In the genomic region with DNA sequence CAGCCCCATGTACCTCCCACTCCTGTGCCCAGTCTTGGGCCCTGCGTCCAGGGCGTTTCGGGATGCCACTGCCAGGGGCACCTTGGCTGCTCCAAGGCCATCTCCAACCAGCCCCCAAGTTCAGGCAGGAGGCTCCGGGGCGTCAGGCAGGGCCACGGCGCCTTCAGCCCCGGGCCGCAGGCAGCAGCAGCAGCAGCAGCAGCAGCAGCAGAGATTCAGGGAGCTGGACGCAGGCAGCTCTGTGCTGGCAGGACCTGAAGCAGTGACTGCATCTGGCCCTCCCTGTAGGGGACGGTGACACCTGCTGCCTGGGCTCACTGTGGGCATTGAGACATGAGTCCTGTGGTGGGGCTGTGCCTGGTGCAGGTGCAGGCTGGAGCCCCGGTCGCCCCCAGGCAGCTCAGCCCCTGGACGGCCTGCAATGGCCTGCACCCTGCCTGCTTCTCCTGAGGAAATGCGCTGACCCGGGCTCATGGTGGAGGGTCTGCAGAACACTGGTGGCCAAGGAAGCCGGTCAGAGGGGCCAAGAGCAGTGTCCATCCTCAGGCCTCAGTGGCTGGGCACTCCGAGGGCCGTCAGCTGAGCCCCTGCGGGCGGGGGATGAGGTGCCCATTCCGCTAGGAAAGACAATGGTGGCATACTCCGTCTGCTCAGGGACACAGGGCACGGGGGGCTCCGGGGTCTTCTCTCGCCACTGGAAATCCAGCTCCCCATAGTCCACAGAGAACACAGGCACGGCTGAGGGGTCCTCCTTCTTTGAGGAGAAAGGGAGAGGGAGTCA, we compare ENCODE assay signal across 23 cellular contexts. TPM values are rescaled to one million over a fixed set of nuclear protein-coding genes. Genes with fewer than 3 reads are reported as not detected.
DNase-seq lines count a peak whose midpoint lies in the region; ATAC-seq and TF ChIP-seq lines count a peak whose summit lies in the region.
"Had no signal": no experiment of that assay in that cellular context is flagged by ENCODE, and none has a peak within 500 bp of the region (broad histone marks: within the 10 kb centered on the region; RNA-seq: fewer than 3 reads in every experiment).

No MANE protein-coding gene starts in this region.

- TF ChIP-seq EP300 in stomach (IDR thresholded peaks at IDR 0.05): no peak

- H3K9ac ChIP-seq in HCT116 (ENCODE audit: low read length) (no peak overlapping the region), MM.1S (ENCODE audit: low read length) (no peak overlapping the region)

- H3K27ac ChIP-seq in right atrium auricular region (no peak overlapping the region), HCT116 (ENCODE audit: low read depth, low read length) (no peak overlapping the region), stomach (no peak overlapping the region), MM.1S (ENCODE audit: low read length) (no peak overlapping the region)
- H3K27ac ChIP-seq: esophagus muscularis mucosa, VCaP had no signal

- no peak overlapping the region for H3K4me3 ChIP-seq in right atrium auricular region
- H3K4me3 ChIP-seq in HCT116 (replicated peaks in 1 of 2; ENCODE audit: low read depth in 1 of 2, low read length in 2 of 2): no peak overlapping the region
- no peak overlapping the region for H3K4me3 ChIP-seq in stomach
- no peak overlapping the region for H3K4me3 ChIP-seq in MM.1S (ENCODE audit: low read length)
- H3K4me3 ChIP-seq: esophagus muscularis mucosa had no signal

- H3K4me2 ChIP-seq in HCT116 (ENCODE audit: low read length) (no peak overlapping the region), MM.1S (ENCODE audit: low read depth, low read length) (no peak overlapping the region)

- H4K20me1 ChIP-seq in HCT116 (ENCODE audit: insufficient read depth): no peaks in the 10 kb centered on the region
- H4K20me1 ChIP-seq in MM.1S (ENCODE audit: insufficient read depth, low read length): no peaks in the 10 kb centered on the region

- peak; percentile 36 for DNase-seq in Right ventricle myocardium superior
- DNase-seq in right atrium auricular region (ENCODE audit: low spot score): no peak
- no peak for DNase-seq in HCT116 (ENCODE audit: low read depth, low spot score)
- peak; percentile 38 for DNase-seq in iPS-NIHi11 (ENCODE audit: low spot score)
- peak; percentile 21 for DNase-seq in stomach
- no peak for DNase-seq in MM.1S
- no peak for DNase-seq in stimulated activated naive CD4-positive, alpha-beta T cell (lab: John Stamatoyannopoulos, UW)
- DNase-seq: activated effector memory CD4-positive, alpha-beta T cell treated with Interleukin-2 at 50 U/mL for 16 hours; amygdala; central memory CD4-positive, alpha-beta T cell; DMS79; effector CD4-positive, alpha-beta T cell; GOT3; mammary epithelial cell; T-helper 1 cell; trophoblast cell had no signal

- no peaks in the 10 kb centered on the region for H3F3A ChIP-seq in MM.1S (ENCODE audit: insufficient read depth, low read length)

- ATAC-seq in Right ventricle myocardium superior (ENCODE audit: poor library complexity): no peak
- ATAC-seq in HCT116: 0 out of 2 replicates have a peak, but pooled peaks have one; percentile 24
- ATAC-seq in GM21360 (IDR thresholded peaks at IDR 0.05; ENCODE audit: unreplicated experiment): no peak
- ATAC-seq: CD8-positive, alpha-beta T cell had no signal

- peaks cover 0 to 20% of the 10 kb centered on the region in 2 donors for H3K4me1 ChIP-seq in right atrium auricular region
- no peaks in the 10 kb centered on the region for H3K4me1 ChIP-seq in HCT116 (ENCODE audit: control insufficient read depth in 1 of 2, insufficient read depth in 2 of 2, low read length in 2 of 2)
- H3K4me1 ChIP-seq in stomach: peaks cover 0 to 13% (median 4%) of the 10 kb centered on the region in 4 donors
- no peaks in the 10 kb centered on the region for H3K4me1 ChIP-seq in MM.1S (ENCODE audit: low read length)

- BruUV-seq in HCT116 (replicated peaks; lab: Mats Ljungman, UMichigan): no TSS peak

- TF ChIP-seq POLR2A in HCT116 (IDR thresholded peaks at IDR 0.05; ENCODE audit: borderline replicate concordance, extremely low read depth, insufficient read depth, insufficient read length) (no peak), stomach (IDR thresholded peaks at IDR 0.05) (no peak)

- intact Hi-C loops in Right ventricle myocardium superior (cut with DNase I) (no loop called here), HCT116 (cut with micrococcal nuclease) (no loop called here), stomach (cut with DNase I; ENCODE audit: low total_unique reads) (no loop called here)

- H3K9me3 ChIP-seq in right atrium auricular region: no peaks in the 10 kb centered on the region
- no peaks in the 10 kb centered on the region for H3K9me3 ChIP-seq in HCT116 (ENCODE audit: control insufficient read depth in 1 of 2, insufficient read depth in 1 of 2, low read depth in 1 of 2, low read length in 2 of 2)
- no peaks in the 10 kb centered on the region for H3K9me3 ChIP-seq in stomach
- no peaks in the 10 kb centered on the region for H3K9me3 ChIP-seq in MM.1S (replicated peaks; ENCODE audit: insufficient read depth, low read length)
- H3K9me3 ChIP-seq: esophagus muscularis mucosa had no signal

- TF ChIP-seq CTCF in right atrium auricular region (IDR thresholded peaks at IDR 0.05): no peak
- no peak for TF ChIP-seq CTCF in HCT116 (IDR thresholded peaks at IDR 0.05 in 2 of 3, conservative IDR thresholded peaks at IDR 0.05 in 1 of 3; ENCODE audit: borderline replicate concordance in 1 of 3, insufficient read depth in 1 of 3, low read depth in 2 of 3, low read length in 2 of 3)
- no peak for TF ChIP-seq CTCF in stomach (IDR thresholded peaks at IDR 0.05)
- TF ChIP-seq CTCF in MM.1S (IDR thresholded peaks at IDR 0.05; ENCODE audit: low read length): no peak

- TF ChIP-seq RAD21 in HCT116 (IDR thresholded peaks at IDR 0.05; ENCODE audit: low read depth): no peak

- RAD21 ChIA-PET in HCT116 (lab: Charles Lee; ENCODE audit: low non-redundant PET in 1 of 2, low total read pairs in 2 of 2, uncharacterized antibody in 2 of 2, unreplicated experiment in 2 of 2): no interaction called here

- no peak overlapping the region for H2AFZ ChIP-seq in HCT116 (ENCODE audit: low read depth, low read length, poor library complexity, severe bottlenecking)
- H2AFZ ChIP-seq in MM.1S (ENCODE audit: low read length): no peak overlapping the region

- CTCF ChIA-PET in HCT116 (lab: Charles Lee): no interaction called here

- no peaks in the 10 kb centered on the region for H3K36me3 ChIP-seq in right atrium auricular region
- H3K36me3 ChIP-seq in HCT116 (ENCODE audit: control insufficient read depth in 1 of 2, insufficient read depth in 2 of 2, low read length in 2 of 2): no peaks in the 10 kb centered on the region
- no peaks in the 10 kb centered on the region for H3K36me3 ChIP-seq in stomach
- H3K36me3 ChIP-seq in MM.1S (replicated peaks; ENCODE audit: insufficient read depth, low read length): no peaks in the 10 kb centered on the region
- H3K36me3 ChIP-seq: esophagus muscularis mucosa had no signal

- H3K27me3 ChIP-seq in right atrium auricular region (no peaks in the 10 kb centered on the region), HCT116 (ENCODE audit: insufficient read depth, low read length) (no peaks in the 10 kb centered on the region), stomach (peaks cover 0 to 25% (median 0%) of the 10 kb centered on the region in 3 donors), MM.1S (replicated peaks; ENCODE audit: insufficient read depth, low read length) (no peaks in the 10 kb centered on the region)
- H3K27me3 ChIP-seq: esophagus muscularis mucosa had no signal

- H3K9me2 ChIP-seq in HCT116 (ENCODE audit: insufficient read depth) (no peaks in the 10 kb centered on the region), MM.1S (replicated peaks; ENCODE audit: insufficient read depth, low read length) (no peaks in the 10 kb centered on the region)

- POLR2A ChIA-PET in HCT116 (lab: Charles Lee): no interaction called here

- WGBS in stomach, 5 donors: 86 to 91% (median 88%) methylated on average over 13 to 27 of the region's 27 CpGs

- H3K79me2 ChIP-seq in HCT116 (ENCODE audit: insufficient read depth, low read length) (no peaks in the 10 kb centered on the region), MM.1S (ENCODE audit: low read length) (no peaks in the 10 kb centered on the region)

RNA-seq across cellular contexts. Expression of a gene that starts 8.0 kb away (rescaled TPM):
- 2.0 TPM for total RNA-seq in Right ventricle myocardium superior
- 10 to 100 TPM in 1 of 2 donors, 1 to 10 TPM in 1; 1.0 to 17.5 TPM for total RNA-seq in right atrium auricular region
- 0.22 TPM for total RNA-seq in HCT116 (2021; ENCODE audit: unreplicated experiment)
- polyA plus RNA-seq in HCT116 (2012): 0.04 TPM in 1 of 2 replicates, not detected in the other
- total RNA-seq in stomach: 1 to 10 TPM in 1 of 5 donors, under 1 TPM in 1, not detected in 3; 0.18 to 2.2 TPM
- polyA plus RNA-seq in stomach: under 1 TPM; 0.31 to 0.76 (median 0.60) TPM
- total RNA-seq: M059J, mammary epithelial cell, pulmonary artery endothelial cell had no signal
- polyA plus RNA-seq: AG04450, mammary epithelial cell had no signal

RNA-seq across cellular contexts. Expression of a gene that starts 18.8 kb away (rescaled TPM):
- total RNA-seq in Right ventricle myocardium superior (not detected), right atrium auricular region (not detected), HCT116 (2021; ENCODE audit: unreplicated experiment) (not detected), stomach (under 1 TPM in 1 of 5 donors, not detected in 4; 0.43 TPM)
- polyA plus RNA-seq in HCT116 (2012): not detected in 2 replicates
- under 1 TPM in 1 of 3 donors, not detected in 2; 0.10 TPM for polyA plus RNA-seq in stomach
- total RNA-seq: M059J, mammary epithelial cell, pulmonary artery endothelial cell had no signal
- polyA plus RNA-seq: AG04450, mammary epithelial cell had no signal

RNA-seq across cellular contexts. Expression of a gene that starts 41.7 kb away (rescaled TPM):
- total RNA-seq in Right ventricle myocardium superior (not detected), right atrium auricular region (under 1 TPM in 1 of 2 donors, not detected in 1; 0.31 TPM), HCT116 (2021; ENCODE audit: unreplicated experiment) (0.34 TPM), stomach (100 to 1,000 TPM in 1 of 5 donors, not detected in 4; 415 TPM)
- 0.05 and 0.09 TPM in 2 replicates for polyA plus RNA-seq in HCT116 (2012)
- polyA plus RNA-seq in stomach: under 1 TPM in 1 of 3 donors, not detected in 2; 0.08 TPM
- total RNA-seq: M059J, mammary epithelial cell, pulmonary artery endothelial cell had no signal
- polyA plus RNA-seq: AG04450, mammary epithelial cell had no signal

Comparison
In these comparisons a context has a peak if more than half of its experiments do, and no peak if none do; other contexts are left out.
1. DNase-seq: peak in Right ventricle myocardium superior (single experiment), iPS-NIHi11 (single experiment) and stomach (single experiment); none in right atrium auricular region (single experiment), HCT116 (single experiment), MM.1S (single experiment) and stimulated activated naive CD4-positive, alpha-beta T cell (0 of 6).